8 cellular contexts compared by ENCODE assay signal in genomic region chr19:40530091-40530901, GRCh38. TPM values are rescaled to one million over a fixed set of nuclear protein-coding genes. Genes with fewer than 3 reads are reported as not detected.
DNase-seq lines count a peak whose midpoint lies in the region; ATAC-seq and TF ChIP-seq lines count a peak whose summit lies in the region.

No MANE protein-coding gene starts in this region.

- H3K9me3 ChIP-seq in parathyroid adenoma (ENCODE audit: control insufficient read depth, low read length), result no peaks in the 10 kb centered on the region

- no peak overlapping the region for H3K9ac ChIP-seq in parathyroid adenoma

- peaks cover 9% of the 10 kb centered on the region for H3K4me1 ChIP-seq in parathyroid adenoma

- no peaks in the 10 kb centered on the region for H3K79me2 ChIP-seq in parathyroid adenoma

- H2AFZ ChIP-seq in parathyroid adenoma, result peak overlapping the region; percentile 75

- H3K27ac ChIP-seq in dorsolateral prefrontal cortex (peak overlapping the region in 55 of 59 donors; percentile 2 to 96 (median 80)), parathyroid adenoma (peak overlapping the region; percentile 75)

- intact Hi-C loops in left cardiac atrium (cut with DNase I), result loop anchor here in 1 of 2 donors (10.0 kb wide), 1 partner anchor 105 kb away; no protein-coding TSS in a partner anchor
- intact Hi-C loops in Right ventricle myocardium superior (cut with DNase I), result no loop called here
- intact Hi-C loops in dorsolateral prefrontal cortex (cut with DNase I), result loop anchor here in 1 of 2 donors (2.0 kb wide), 1 partner anchor 41 kb away; no protein-coding TSS in a partner anchor

- in situ Hi-C loops in SK-MEL-5 (cut with HindIII; ENCODE audit: low pct_unique_long_range_greater_than_20kb, low sequenced_read_pairs), result no loop called here

- no peaks in the 10 kb centered on the region for H3K27me3 ChIP-seq in dorsolateral prefrontal cortex
- no peaks in the 10 kb centered on the region for H3K27me3 ChIP-seq in parathyroid adenoma (ENCODE audit: control insufficient read depth, insufficient read depth, low read length)

- no peaks in the 10 kb centered on the region for H3K36me3 ChIP-seq in parathyroid adenoma (ENCODE audit: control insufficient read depth, insufficient read depth, low read length)

- ATAC-seq in left cardiac atrium (peak; percentile 12 to 20), Right ventricle myocardium superior (ENCODE audit: poor library complexity) (no peak), HG02571 (IDR thresholded peaks at IDR 0.05; ENCODE audit: unreplicated experiment) (no peak), HG02840 (IDR thresholded peaks at IDR 0.05; ENCODE audit: low FRiP score, unreplicated experiment) (no peak), GM21786 (IDR thresholded peaks at IDR 0.05; ENCODE audit: unreplicated experiment) (no peak)

- TF ChIP-seq CTCF in dorsolateral prefrontal cortex (IDR thresholded peaks at IDR 0.05 in 54 of 56, conservative IDR thresholded peaks at IDR 0.05 in 2 of 56; ENCODE audit: low read depth in 1 of 56, partially characterized antibody in 56 of 56), result peak in 25 of 56 donors; percentile 9 to 50 (median 29)
- TF ChIP-seq CTCF in parathyroid adenoma (IDR thresholded peaks at IDR 0.05), result peak; percentile 52

- DNase-seq in left cardiac atrium (no peak), Right ventricle myocardium superior (no peak), SK-MEL-5 (ENCODE audit: low read depth, low spot score) (peak; percentile 22), dorsolateral prefrontal cortex (peak in 3 of 10 donors; percentile 27 to 59 (median 56))

- peak overlapping the region; percentile 26 to 78 (median 62) for H3K4me3 ChIP-seq in dorsolateral prefrontal cortex
- peak overlapping the region; percentile 3 for H3K4me3 ChIP-seq in parathyroid adenoma (ENCODE audit: low read depth, low read length)

- H3K4me2 ChIP-seq in parathyroid adenoma (ENCODE audit: low read length), result peak overlapping the region; percentile 49

RNA-seq across cellular contexts. Expression of gene SHKBP1, which starts 46.4 kb away (rescaled TPM):
- total RNA-seq in left cardiac atrium (10 to 100 TPM; 23.5 to 24.4 TPM), Right ventricle myocardium superior (15.7 TPM), dorsolateral prefrontal cortex (10 to 100 TPM; 14.0 to 58.3 (median 25.4) TPM)
- total RNA-seq in SK-MEL-5 (2014; rRNA removed; shearing (Covaris generic)), result 17.6 and 21.2 TPM in 2 replicates
- polyA plus RNA-seq in SK-MEL-5 (2015; cell fraction: cytosol; rRNA removed), result 79.1 and 87.1 TPM in 2 replicates
- polyA plus RNA-seq in SK-MEL-5 (2015; cell fraction: nucleus; rRNA removed), result 76.3 and 96.0 TPM in 2 replicates

Comparison
In these comparisons a context has a peak if more than half of its experiments do, and no peak if none do; other contexts are left out.
1. ATAC-seq: peak in left cardiac atrium (2 of 2); none in Right ventricle myocardium superior (single experiment), HG02571 (single experiment), HG02840 (single experiment) and GM21786 (single experiment).